Comparison of ENCODE assay signal across 22 cellular contexts in genomic region chr18:75173758-75174157, GRCh38. TPM values are rescaled to one million over a fixed set of nuclear protein-coding genes. Genes with fewer than 3 reads are reported as not detected.
A peak's percentile ranks its signal among the peaks of the same experiment; 100 is the strongest.
DNase-seq lines count a peak whose midpoint lies in the region; ATAC-seq, FAIRE-seq and TF ChIP-seq lines count a peak whose summit lies in the region.
"Had no signal": no experiment of that assay in that cellular context is flagged by ENCODE, and none has a peak within 500 bp of the region (broad histone marks: within the 10 kb centered on the region; RNA-seq: fewer than 3 reads in every experiment).

No MANE protein-coding gene starts in this region.

- H3K4me1 ChIP-seq in Loucy (ENCODE audit: insufficient read depth, low read length, poor library complexity, severe bottlenecking) (peaks cover 19% of the 10 kb centered on the region), GM12878 (ENCODE audit: control insufficient read depth, insufficient read depth, low read length) (peaks cover 15% of the 10 kb centered on the region), neuronal stem cell (ENCODE audit: control insufficient read depth in 2 of 2, insufficient read depth in 1 of 2, low read depth in 1 of 2, low read length in 2 of 2) (peaks cover 0 to 8% of the 10 kb centered on the region in 2 donors)

- BruUV-seq in GM12878 (replicated peaks; lab: Mats Ljungman, UMichigan) = no TSS peak

- intact Hi-C loops in GM12878 (cut with micrococcal nuclease; ENCODE audit: unreplicated experiment) = loop anchor here (5.0 to 10.0 kb wide), 3 partner anchors 34 to 301 kb away; partner anchors contain the start of gene PTGR3

- FAIRE-seq in GM12878 (lab: Jason Lieb, UNC) (no peak), urothelium cell line (lab: Jason Lieb, UNC) (no peak)
- FAIRE-seq: A204.1, H1 had no signal

- no peak overlapping the region for H3K27ac ChIP-seq in GM12878 (ENCODE audit: control insufficient read depth, insufficient read depth)
- H3K27ac ChIP-seq in neuronal stem cell (replicated peaks; ENCODE audit: low read length) = no peak overlapping the region
- H3K27ac ChIP-seq: SK-N-MC had no signal

- H3K36me3 ChIP-seq in Loucy (ENCODE audit: insufficient read depth, low read length) (no peaks in the 10 kb centered on the region), GM12878 (ENCODE audit: control insufficient read depth in 2 of 2, insufficient read depth in 2 of 2, low read length in 1 of 2) (no peaks in the 10 kb centered on the region), neuronal stem cell (replicated peaks in 1 of 2; ENCODE audit: control insufficient read depth in 2 of 2, insufficient read depth in 2 of 2, low read length in 2 of 2) (no peaks in the 10 kb centered on the region)

- peak overlapping the region; percentile 38 for H2BK120ac ChIP-seq in neuronal stem cell (ENCODE audit: low read depth, low read length)

- H3K9me3 ChIP-seq in Loucy (ENCODE audit: insufficient read depth, low read depth, low read length) (no peaks in the 10 kb centered on the region), GM12878 (replicated peaks; ENCODE audit: control insufficient read depth, insufficient read depth, low read length) (no peaks in the 10 kb centered on the region), neuronal stem cell (replicated peaks in 1 of 2; ENCODE audit: control insufficient read depth in 2 of 2, insufficient read depth in 1 of 2, low read depth in 1 of 2, low read length in 2 of 2) (no peaks in the 10 kb centered on the region)

- no peak overlapping the region for H4K8ac ChIP-seq in neuronal stem cell (ENCODE audit: low read depth, low read length)

- 48% methylated on average over 5 of the region's 5 CpGs for WGBS in GM12878 (ENCODE audit: insufficient coverage, insufficient replicate concordance, low lambda C conversion rate, missing lambda C conversion rate)
- WGBS in neuronal stem cell (ENCODE audit: extremely low coverage in 2 of 2, insufficient read length in 2 of 2, insufficient replicate concordance in 1 of 2), 2 donors = no CpG with 5 or more reads among the region's 5 CpGs

- no peak for TF ChIP-seq CTCF in Loucy (conservative IDR thresholded peaks at IDR 0.05; ENCODE audit: low read length)
- no peak for TF ChIP-seq CTCF in GM12878 (IDR thresholded peaks at IDR 0.05 in 2 of 3, conservative IDR thresholded peaks at IDR 0.05 in 1 of 3; ENCODE audit: control insufficient read depth in 2 of 3, extremely low read depth in 1 of 3, insufficient read depth in 1 of 3, low read depth in 3 of 3, low read length in 3 of 3)

- in situ Hi-C loops in GM12878 (cut with MboI) = loop anchor here (10.0 kb wide), 1 partner anchor 301 kb away; no protein-coding TSS in a partner anchor

- H3K9ac ChIP-seq in Loucy (ENCODE audit: low read depth, low read length, poor library complexity, severe bottlenecking) (no peak overlapping the region), GM12878 (ENCODE audit: control insufficient read depth, insufficient read depth, low read length) (no peak overlapping the region), neuronal stem cell (ENCODE audit: low read depth, low read length, poor library complexity) (no peak overlapping the region)

- SMC1A ChIA-PET in GM12878 (lab: Charles Lee; ENCODE audit: uncharacterized antibody, unreplicated experiment) = interaction anchor here (1.0 to 2.6 kb wide), 13 partner anchors 9 to 522 kb away, joined by 3 to 17 read pairs (median 4); no protein-coding TSS in a partner anchor

- H3K14ac ChIP-seq in neuronal stem cell (ENCODE audit: low read length) = no peak overlapping the region

- H3K4me2 ChIP-seq in Loucy (ENCODE audit: low read depth, low read length, poor library complexity, severe bottlenecking) = peak overlapping the region; percentile 52
- H3K4me2 ChIP-seq in GM12878 (ENCODE audit: control insufficient read depth, insufficient read depth) = peak overlapping the region; percentile 50; the same call in 1 of the 2 replicates
- no peak overlapping the region for H3K4me2 ChIP-seq in neuronal stem cell (ENCODE audit: insufficient read depth, low read length, poor library complexity, severe bottlenecking)

- H3K4me3 ChIP-seq in Loucy (ENCODE audit: low read length, poor library complexity, severe bottlenecking) = no peak overlapping the region
- no peak overlapping the region for H3K4me3 ChIP-seq in GM12878
- H3K4me3 ChIP-seq in neuronal stem cell (ENCODE audit: low read length in 2 of 2) = no peak overlapping the region
- H3K4me3 ChIP-seq: SK-N-MC had no signal

- no peak overlapping the region; the same call in 1 of the 2 replicates for H2AFZ ChIP-seq in Loucy (ENCODE audit: low read length)
- no peak overlapping the region; the same call in 1 of the 2 replicates for H2AFZ ChIP-seq in GM12878 (ENCODE audit: control insufficient read depth, low read depth, low read length)
- no peak overlapping the region for H2AFZ ChIP-seq in neuronal stem cell (ENCODE audit: low read length)

- H3K18ac ChIP-seq in neuronal stem cell (ENCODE audit: low read length) = peak overlapping the region; percentile 48

- no peak overlapping the region for H3K23ac ChIP-seq in neuronal stem cell (ENCODE audit: low read depth, low read length, poor library complexity)

- no peaks in the 10 kb centered on the region for H3K27me3 ChIP-seq in Loucy (ENCODE audit: insufficient read depth, low read length, poor library complexity, severe bottlenecking)
- H3K27me3 ChIP-seq in GM12878 (replicated peaks in 1 of 2; ENCODE audit: control insufficient read depth in 2 of 2, insufficient read depth in 2 of 2, low read length in 1 of 2) = no peaks in the 10 kb centered on the region
- H3K27me3 ChIP-seq in neuronal stem cell (ENCODE audit: control insufficient read depth in 3 of 3, insufficient read depth in 3 of 3, low read depth in 1 of 3, low read length in 3 of 3) = peaks cover 0 to 15% (median 0%) of the 10 kb centered on the region in 3 experiments

- no peaks in the 10 kb centered on the region for H3K79me2 ChIP-seq in Loucy (ENCODE audit: insufficient read depth, low read length)
- no peaks in the 10 kb centered on the region for H3K79me2 ChIP-seq in GM12878 (ENCODE audit: control insufficient read depth, insufficient read depth, low read length)

- DNase-seq in activated effector memory CD4-positive, alpha-beta T cell treated with anti-CD3 and anti-CD28 coated beads, Interleukin-2, amount 50 U/mL, for 16 hours = peak; percentile 21
- DNase-seq in activated effector memory CD4-positive, alpha-beta T cell treated with Interleukin-2 at 50 U/mL for 16 hours = no peak
- DNase-seq in GM12878 (ENCODE audit: low read depth, low spot score) (no peak), neuronal stem cell (ENCODE audit: low spot score) (no peak), DMS 273 treated with DMSO at 0.1 percent for 48 hours (lab: John Stamatoyannopoulos, UW) (no peak), urothelium cell line (ENCODE audit: low spot score) (no peak)
- DNase-seq: C1 segment of cervical spinal cord, COR-L47, DMS79 treated with DMSO at 0.1 percent for 48 hours, HCEC 1CT, KG1, NCI-H1436, NCI-H187, NCI-H2081 treated with DMSO at 0.1 percent for 48 hours, NCI-H524, NCI-H748 treated with DMSO at 0.1 percent for 48 hours, SHP77 had no signal

- CTCF ChIA-PET in GM12878 (lab: Yijun Ruan, JAX) = interaction anchor here (0.6 to 2.7 kb wide), 14 partner anchors 8 to 521 kb away, joined by 3 to 12 read pairs (median 4); partner anchors contain the start of gene PTGR3

- no peaks in the 10 kb centered on the region for H3F3A ChIP-seq in Loucy (ENCODE audit: low read depth)

- peak overlapping the region; percentile 82 for H2AK5ac ChIP-seq in neuronal stem cell (ENCODE audit: low read depth, low read length)

- no peak overlapping the region for H2BK5ac ChIP-seq in neuronal stem cell (ENCODE audit: low read length)

- RAD21 ChIA-PET in GM12878 (lab: Charles Lee; ENCODE audit: unreplicated experiment) = interaction anchor here (1.1 to 2.4 kb wide), 7 partner anchors 31 to 521 kb away, joined by 3 to 8 read pairs (median 5); partner anchors contain the start of gene TSHZ1

- no peaks in the 10 kb centered on the region for H3K9me2 ChIP-seq in Loucy (replicated peaks; ENCODE audit: low read depth, low read length)

- H3K79me1 ChIP-seq in neuronal stem cell (ENCODE audit: low read depth, low read length) = no peaks in the 10 kb centered on the region

- TF ChIP-seq POLR2A in GM12878 (IDR thresholded peaks at IDR 0.05; ENCODE audit: low read depth, low read length) = no peak

- no peak overlapping the region for H2BK12ac ChIP-seq in neuronal stem cell (ENCODE audit: low read length)

- POLR2A ChIA-PET in GM12878 (lab: Charles Lee) = interaction anchor here (1.0 kb wide), 1 partner anchor 37 kb away, joined by 9 read pairs; the partner anchor contains the start of gene TSHZ1

- TF ChIP-seq RAD21 in GM12878 (IDR thresholded peaks at IDR 0.05; ENCODE audit: insufficient read depth, low read depth, low read length) = no peak

- 0 out of 3 replicates have a peak, but pooled peaks have one; percentile 6 for ATAC-seq in GM12878
- ATAC-seq in GM21528 (IDR thresholded peaks at IDR 0.05; ENCODE audit: low FRiP score, unreplicated experiment) = no peak

- H2BK15ac ChIP-seq in neuronal stem cell (ENCODE audit: low read length) = no peak overlapping the region

- H3K4ac ChIP-seq in neuronal stem cell (ENCODE audit: low read length) = no peak overlapping the region

- no peak overlapping the region for H4K91ac ChIP-seq in neuronal stem cell (ENCODE audit: low read depth, low read length, poor library complexity)

- H4K20me1 ChIP-seq in Loucy (ENCODE audit: insufficient read depth, low read length, poor library complexity, severe bottlenecking) (no peaks in the 10 kb centered on the region), GM12878 (ENCODE audit: control insufficient read depth, insufficient read depth) (no peaks in the 10 kb centered on the region)

- TF ChIP-seq EP300 in GM12878 (IDR thresholded peaks at IDR 0.05; ENCODE audit: borderline replicate concordance in 1 of 2, control insufficient read depth in 1 of 2, low read depth in 2 of 2, low read length in 2 of 2) = no peak

RNA-seq across cellular contexts. Expression of gene PTGR3, which starts 35.2 kb away (rescaled TPM):
- 18.9 and 21.4 TPM in 2 replicates for total RNA-seq in GM12878 (2013; cell fraction: nucleolus; rRNA removed)
- total RNA-seq in GM12878 (2014; rRNA removed) (8.7 and 15.1 TPM in 2 replicates), GM12878 (2014; rRNA removed; fragmentation: Illumina TruSeq; extraction: Trizol) (12.2 and 13.2 TPM in 2 replicates), GM12878 (2021) (44.9 and 45.1 TPM in 2 replicates)
- polyA plus RNA-seq in GM12878 (2011; ENCODE audit: low read depth) = 7.0 TPM
- polyA plus RNA-seq in GM12878 (2011; rRNA removed) (63.9 and 69.8 TPM in 2 replicates), GM12878 (2014; fragmentation: Illumina TruSeq; extraction: Trizol) (29.5 and 30.4 TPM in 2 replicates), GM12878 (2014; fragmentation: Nextera tagmentation; extraction: Ambion mirVana) (1 to 10 TPM; 6.2 to 8.8 TPM), GM12878 (2014; rRNA removed) (29.2 and 34.8 TPM in 2 replicates), GM12878 (2016; fragmentation: Nextera tagmentation; extraction: Ambion mirVana) (10 to 100 TPM; 21.8 to 22.0 TPM)
- polyA plus RNA-seq in GM12878 (2011; cell fraction: cytosol; rRNA removed) = 52.5 and 53.4 TPM in 2 replicates
- 87.8 and 88.3 TPM in 2 replicates for polyA plus RNA-seq in GM12878 (2011; cell fraction: nucleus; rRNA removed)
- polyA plus RNA-seq in GM12878 (2012) = 16.7 and 18.1 TPM in 2 replicates
- polyA minus RNA-seq in GM12878 (2011; rRNA and poly(A)+ RNA removed) = 57.6 and 90.8 TPM in 2 replicates
- 15.9 and 22.5 TPM in 2 replicates for polyA minus RNA-seq in GM12878 (2011; cell fraction: cytosol; rRNA and poly(A)+ RNA removed)
- polyA minus RNA-seq in GM12878 (2011; cell fraction: nucleus; rRNA and poly(A)+ RNA removed) = 34.7 and 50.0 TPM in 2 replicates
- polyA plus RNA-seq in neuronal stem cell (2013, experiment 1 of 2) = 7.2 TPM
- polyA plus RNA-seq in neuronal stem cell (2013, experiment 2 of 2) = 7.1 TPM

RNA-seq across cellular contexts. Expression of gene TSHZ1, which starts 36.8 kb away (rescaled TPM):
- 7.5 TPM in 2 replicates for total RNA-seq in GM12878 (2013; cell fraction: nucleolus; rRNA removed)
- 8.3 and 8.7 TPM in 2 replicates for total RNA-seq in GM12878 (2014; rRNA removed)
- total RNA-seq in GM12878 (2014; rRNA removed; fragmentation: Illumina TruSeq; extraction: Trizol) = 5.8 and 6.2 TPM in 2 replicates
- 14.0 and 15.2 TPM in 2 replicates for total RNA-seq in GM12878 (2021)
- 2.4 TPM for polyA plus RNA-seq in GM12878 (2011; ENCODE audit: low read depth)
- polyA plus RNA-seq in GM12878 (2011; rRNA removed) = 2.8 and 4.0 TPM in 2 replicates
- polyA plus RNA-seq in GM12878 (2011; cell fraction: cytosol; rRNA removed) = 4.4 and 4.8 TPM in 2 replicates
- 5.2 and 7.7 TPM in 2 replicates for polyA plus RNA-seq in GM12878 (2011; cell fraction: nucleus; rRNA removed)
- polyA plus RNA-seq in GM12878 (2012) = 4.3 and 5.1 TPM in 2 replicates
- 5.3 and 7.1 TPM in 2 replicates for polyA plus RNA-seq in GM12878 (2014; fragmentation: Illumina TruSeq; extraction: Trizol)
- polyA plus RNA-seq in GM12878 (2014; fragmentation: Nextera tagmentation; extraction: Ambion mirVana) = 1 to 10 TPM; 2.2 to 2.9 TPM
- 6.7 and 7.9 TPM in 2 replicates for polyA plus RNA-seq in GM12878 (2014; rRNA removed)
- polyA plus RNA-seq in GM12878 (2016; fragmentation: Nextera tagmentation; extraction: Ambion mirVana) = 1 to 10 TPM; 2.4 to 2.8 TPM
- 4.9 and 6.4 TPM in 2 replicates for polyA minus RNA-seq in GM12878 (2011; rRNA and poly(A)+ RNA removed)
- 5.1 and 5.2 TPM in 2 replicates for polyA minus RNA-seq in GM12878 (2011; cell fraction: cytosol; rRNA and poly(A)+ RNA removed)
- 4.1 and 7.7 TPM in 2 replicates for polyA minus RNA-seq in GM12878 (2011; cell fraction: nucleus; rRNA and poly(A)+ RNA removed)
- 1.0 TPM for polyA plus RNA-seq in neuronal stem cell (2013, experiment 1 of 2)
- 0.96 TPM for polyA plus RNA-seq in neuronal stem cell (2013, experiment 2 of 2)
